11 cellular contexts compared by ENCODE assay signal in genomic region chr18:50726960-50727589, GRCh38.
DNase-seq lines count a peak whose midpoint lies in the region; ATAC-seq and TF ChIP-seq lines count a peak whose summit lies in the region.
"Had no signal": no experiment of that assay in that cellular context is flagged by ENCODE, and none has a peak within 500 bp of the region (broad histone marks: within the 10 kb centered on the region; RNA-seq: fewer than 3 reads in every experiment).

No MANE protein-coding gene starts in this region.

- H3K27me3 ChIP-seq in osteoblast (ENCODE audit: insufficient read depth, low read length): no peaks in the 10 kb centered on the region

- H3K27me3 Mint-ChIP-seq in glutamatergic neuron (ENCODE audit: unreplicated experiment): no peaks in the 10 kb centered on the region
- H3K27me3 Mint-ChIP-seq in activated CD4-positive, alpha-beta T cell treated with anti-CD3 and anti-CD28 coated beads, Interleukin-2, amount 10 ng/mL, durations not matched to agents 24 days and 14 days: no peaks in the 10 kb centered on the region

- in situ Hi-C loops in GM13977 (cut with MboI; ENCODE audit: low pct_unique_long_range_greater_than_20kb, low sequenced_read_pairs, unreplicated experiment): no loop called here

- H3K27ac ChIP-seq in osteoblast (ENCODE audit: low read depth, low read length): no peak overlapping the region

- H3K9me3 ChIP-seq in osteoblast (ENCODE audit: low read depth, low read length): no peaks in the 10 kb centered on the region

- H3K4me3 Mint-ChIP-seq in glutamatergic neuron (ENCODE audit: unreplicated experiment): no peak overlapping the region
- H3K4me3 Mint-ChIP-seq in activated CD4-positive, alpha-beta T cell treated with anti-CD3 and anti-CD28 coated beads, Interleukin-2, amount 10 ng/mL, durations not matched to agents 24 days and 14 days: no peak overlapping the region
- H3K4me3 Mint-ChIP-seq: naive B cell had no signal

- H3K4me2 ChIP-seq in osteoblast (ENCODE audit: insufficient read depth, low read length): no peak overlapping the region

- H3K4me1 ChIP-seq in osteoblast (ENCODE audit: insufficient read depth, low read length): no peaks in the 10 kb centered on the region

- H3K4me1 Mint-ChIP-seq in glutamatergic neuron (ENCODE audit: low read depth, unreplicated experiment): peaks cover 21% of the 10 kb centered on the region
- H3K4me1 Mint-ChIP-seq in activated CD4-positive, alpha-beta T cell treated with anti-CD3 and anti-CD28 coated beads, Interleukin-2, amount 10 ng/mL, durations not matched to agents 24 days and 14 days: no peaks in the 10 kb centered on the region

- H3K9me3 Mint-ChIP-seq in glutamatergic neuron (ENCODE audit: unreplicated experiment): peaks cover 8% of the 10 kb centered on the region
- H3K9me3 Mint-ChIP-seq in activated CD4-positive, alpha-beta T cell treated with anti-CD3 and anti-CD28 coated beads, Interleukin-2, amount 10 ng/mL, durations not matched to agents 24 days and 14 days: no peaks in the 10 kb centered on the region
- H3K9me3 Mint-ChIP-seq: naive B cell had no signal

- ATAC-seq in GM21515 (IDR thresholded peaks at IDR 0.05; ENCODE audit: unreplicated experiment) (peak; percentile 75), HG03432 (IDR thresholded peaks at IDR 0.05; ENCODE audit: unreplicated experiment) (peak; percentile 92)
- ATAC-seq: HCT116 had no signal

- H4K20me1 ChIP-seq in osteoblast (ENCODE audit: insufficient read depth, low read length): no peaks in the 10 kb centered on the region

- no peak overlapping the region for H2AFZ ChIP-seq in osteoblast (ENCODE audit: low read length)

- no peaks in the 10 kb centered on the region for H3K79me2 ChIP-seq in osteoblast (ENCODE audit: insufficient read depth, low read length)

- TF ChIP-seq CTCF in GM13977 (IDR thresholded peaks at IDR 0.05; ENCODE audit: extremely low read depth, insufficient read depth, missing control alignments): no peak
- TF ChIP-seq CTCF in glutamatergic neuron (IDR thresholded peaks at IDR 0.05; ENCODE audit: partially characterized antibody, unreplicated experiment): no peak
- TF ChIP-seq CTCF in osteoblast (IDR thresholded peaks at IDR 0.05; ENCODE audit: extremely low read depth, low read depth, low read length): no peak

- peaks cover 17% of the 10 kb centered on the region for H3K36me3 Mint-ChIP-seq in glutamatergic neuron (ENCODE audit: unreplicated experiment)
- H3K36me3 Mint-ChIP-seq in activated CD4-positive, alpha-beta T cell treated with anti-CD3 and anti-CD28 coated beads, Interleukin-2, amount 10 ng/mL, durations not matched to agents 24 days and 14 days (ENCODE audit: low read depth): no peaks in the 10 kb centered on the region
- H3K36me3 Mint-ChIP-seq: naive B cell had no signal

- H3K27ac Mint-ChIP-seq in glutamatergic neuron (ENCODE audit: unreplicated experiment): peak overlapping the region; percentile 39
- no peak overlapping the region for H3K27ac Mint-ChIP-seq in activated CD4-positive, alpha-beta T cell treated with anti-CD3 and anti-CD28 coated beads, Interleukin-2, amount 10 ng/mL, durations not matched to agents 24 days and 14 days

- no peak overlapping the region for H3K4me3 ChIP-seq in osteoblast (ENCODE audit: insufficient read depth, low read length)

- H3K36me3 ChIP-seq in osteoblast (ENCODE audit: insufficient read depth, low read length): no peaks in the 10 kb centered on the region

- DNase-seq in GM13977 (ENCODE audit: low spot score) (peak; percentile 82), glutamatergic neuron (no peak), osteoblast (ENCODE audit: insufficient read length, low spot score, missing footprints) (no peak), NCI-H1436 treated with DMSO at 0.1 percent for 48 hours (lab: John Stamatoyannopoulos, UW) (no peak), NOMO-1 treated with dmso at 0.1 percent for 144 hours (lab: John Stamatoyannopoulos, UW; ENCODE audit: unreplicated experiment) (no peak)
- DNase-seq in activated CD4-positive, alpha-beta T cell treated with anti-CD3 and anti-CD28 coated beads, Interleukin-2, amount 10 ng/mL, durations not matched to agents 24 days and 14 days: no peak
- DNase-seq: naive B cell, NCI-H2029 treated with DMSO at 0.1 percent for 48 hours had no signal

- intact Hi-C loops in activated CD4-positive, alpha-beta T cell treated with anti-CD3 and anti-CD28 coated beads, Interleukin-2, amount 10 ng/mL, durations not matched to agents 24 days and 14 days (cut with micrococcal nuclease): no loop called here
